In the genomic region with DNA sequence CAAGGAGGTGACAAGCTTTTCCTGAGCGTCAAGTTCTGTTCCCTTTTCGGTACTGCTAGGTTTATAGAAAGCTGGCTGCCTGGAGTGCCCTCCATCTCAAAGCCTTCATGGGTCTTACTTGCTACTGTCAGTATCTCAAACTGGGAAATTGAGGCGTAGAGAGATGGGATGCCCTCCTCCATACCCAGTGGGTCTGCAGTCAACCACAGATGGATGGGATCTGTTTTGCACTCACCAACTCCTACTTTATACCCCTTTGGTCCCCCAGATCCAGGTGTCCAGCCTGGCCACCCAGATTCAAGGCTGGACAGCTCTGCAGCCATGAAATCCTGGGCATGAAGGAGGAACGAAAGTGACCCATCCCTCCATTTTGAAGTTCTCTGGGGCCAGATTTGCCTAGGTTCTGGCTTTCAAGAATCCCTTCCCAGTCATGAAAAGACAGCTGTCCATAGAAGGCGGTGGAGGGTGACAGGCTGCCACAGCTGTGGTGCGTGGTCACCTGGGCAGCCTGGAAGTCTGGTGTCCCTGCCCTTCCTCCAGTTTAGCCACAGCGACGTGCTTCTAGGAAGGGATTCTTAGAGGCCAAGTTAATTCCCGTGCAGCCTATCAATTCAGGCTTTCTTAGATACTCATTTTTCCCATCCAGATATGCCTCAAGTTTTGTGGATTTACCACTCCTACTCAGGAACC, we compare ENCODE assay signal across 8 cellular contexts.
DNase-seq lines count a peak whose midpoint lies in the region; ATAC-seq, FAIRE-seq and TF ChIP-seq lines count a peak whose summit lies in the region.
"Not testable (repeated sequence)": the region's sequence is repeated elsewhere in the genome, so short reads cannot be mapped to it uniquely, and the experiment has no call there.

No MANE protein-coding gene starts in this region.

- not testable (repeated sequence) for H3K4ac ChIP-seq in neuronal stem cell (ENCODE audit: low read length)

- H3K4me2 ChIP-seq in DOHH2 (ENCODE audit: low read length) = peak overlapping the region; percentile 83
- peak overlapping the region; percentile 73 for H3K4me2 ChIP-seq in HepG2 (ENCODE audit: low read depth, low read length)
- peak overlapping the region; percentile 40 for H3K4me2 ChIP-seq in neuronal stem cell (ENCODE audit: insufficient read depth, low read length, poor library complexity, severe bottlenecking)

- H3K36me3 Mint-ChIP-seq in activated B cell treated with CpG ODN at 0.5 μM for 24 hours (ENCODE audit: low read depth) = not testable (repeated sequence)

- not testable (repeated sequence) for H2BK5ac ChIP-seq in neuronal stem cell (ENCODE audit: low read length)

- TF ChIP-seq CTCF in AG04449 (IDR thresholded peaks at IDR 0.05; ENCODE audit: insufficient read depth, low read length, missing control alignments); DOHH2 (IDR thresholded peaks at IDR 0.05; ENCODE audit: low read depth, low read length, poor library complexity, severe bottlenecking); activated B cell treated with CpG ODN at 0.5 μM for 24 hours (IDR thresholded peaks at IDR 0.05); HepG2 (CRISPR knock-in tag; IDR thresholded peaks at IDR 0.05): not testable (repeated sequence)

- H2BK120ac ChIP-seq in neuronal stem cell (ENCODE audit: low read depth, low read length) = not testable (repeated sequence)

- H3K14ac ChIP-seq in neuronal stem cell (ENCODE audit: low read length) = peak overlapping the region; percentile 56

- H3K9me3 Mint-ChIP-seq in activated B cell treated with CpG ODN at 0.5 μM for 24 hours = not testable (repeated sequence)

- whole genome bisulfite sequencing in HepG2 (ENCODE audit: low lambda C conversion rate) = 27% methylated on average over 8 of the region's 9 CpGs
- no CpG with 5 or more reads among the region's 9 CpGs for WGBS in neuronal stem cell (ENCODE audit: extremely low coverage in 2 of 2, insufficient read length in 2 of 2, insufficient replicate concordance in 1 of 2), 2 donors

- not testable (repeated sequence) for H3K23ac ChIP-seq in neuronal stem cell (ENCODE audit: low read depth, low read length, poor library complexity)

- in situ Hi-C loops in KBM-7 (cut with MboI; ENCODE audit: low pct_unique_long_range_greater_than_20kb, low sequenced_read_pairs); HepG2 (cut with HindIII; ENCODE audit: extremely low pct_ligation_motif_present, low pct_unique_long_range_greater_than_20kb): not testable (repeated sequence)

- peaks cover 33% of the 10 kb centered on the region for H3K4me1 ChIP-seq in DOHH2 (ENCODE audit: control insufficient read depth, low read length)
- H3K4me1 ChIP-seq in HepG2 (ENCODE audit: insufficient read depth, low read length) = peaks cover 24% of the 10 kb centered on the region
- not testable (repeated sequence) for H3K4me1 ChIP-seq in neuronal stem cell (ENCODE audit: control insufficient read depth in 2 of 2, insufficient read depth in 1 of 2, low read depth in 1 of 2, low read length in 2 of 2)

- H3K79me1 ChIP-seq in neuronal stem cell (ENCODE audit: low read depth, low read length) = not testable (repeated sequence)

- POLR2A ChIA-PET in AG04449 (lab: Yijun Ruan, JAX); HepG2 (lab: Yijun Ruan, JAX): not testable (repeated sequence)
- POLR2A ChIA-PET in activated B cell treated with CpG ODN at 0.5 μM for 24 hours (lab: Charles Lee) = interaction anchor here (0.5 to 1.5 kb wide), 2 partner anchors 25 to 27 kb away, joined by 3 read pairs; no protein-coding TSS in a partner anchor

- TF ChIP-seq EP300 in HepG2 (IDR thresholded peaks at IDR 0.05; ENCODE audit: low read depth in 2 of 2, low read length in 2 of 2); HepG2 (CRISPR knock-in tag; IDR thresholded peaks at IDR 0.05; ENCODE audit: borderline replicate concordance): not testable (repeated sequence)

- peak overlapping the region; percentile 32 for H3K4me3 Mint-ChIP-seq in activated B cell treated with CpG ODN at 0.5 μM for 24 hours

- H2BK12ac ChIP-seq in neuronal stem cell (ENCODE audit: low read length) = peak overlapping the region; percentile 41

- H3F3A ChIP-seq in DOHH2 (ENCODE audit: control insufficient read depth, insufficient read depth) = not testable (repeated sequence)

- TF ChIP-seq RAD21 in HepG2 (CRISPR knock-in tag; IDR thresholded peaks at IDR 0.05) = not testable (repeated sequence)

- H3K18ac ChIP-seq in neuronal stem cell (ENCODE audit: low read length) = peak overlapping the region; percentile 48

- not testable (repeated sequence) for H3K9ac ChIP-seq in HepG2 (ENCODE audit: insufficient read depth, low read depth, low read length); neuronal stem cell (ENCODE audit: low read depth, low read length, poor library complexity)

- H4K8ac ChIP-seq in neuronal stem cell (ENCODE audit: low read depth, low read length) = not testable (repeated sequence)

- H3K36me3 ChIP-seq in DOHH2 (ENCODE audit: control insufficient read depth, low read length); HepG2 (replicated peaks in 1 of 2; ENCODE audit: control insufficient read depth in 1 of 2, insufficient read depth in 2 of 2, low read length in 2 of 2); neuronal stem cell (replicated peaks in 1 of 2; ENCODE audit: control insufficient read depth in 2 of 2, insufficient read depth in 2 of 2, low read length in 2 of 2): not testable (repeated sequence)

- intact Hi-C loops in activated B cell treated with CpG ODN at 0.5 μM for 24 hours (cut with micrococcal nuclease); HepG2 (cut with micrococcal nuclease; ENCODE audit: unreplicated experiment): not testable (repeated sequence)

- not testable (repeated sequence) for ATAC-seq in activated B cell treated with CpG ODN at 0.5 μM for 24 hours (ENCODE audit: low read depth); HepG2

- not testable (repeated sequence) for H3K27ac Mint-ChIP-seq in activated B cell treated with CpG ODN at 0.5 μM for 24 hours

- H2AFZ ChIP-seq in HepG2 (ENCODE audit: low read length) = not testable (repeated sequence)
- peak overlapping the region; percentile 92 for H2AFZ ChIP-seq in neuronal stem cell (ENCODE audit: low read length)

- H3K27me3 ChIP-seq in DOHH2 (ENCODE audit: control insufficient read depth, low read length); neuronal stem cell (ENCODE audit: control insufficient read depth in 3 of 3, insufficient read depth in 3 of 3, low read depth in 1 of 3, low read length in 3 of 3): not testable (repeated sequence)
- H3K27me3 ChIP-seq in HepG2 (ENCODE audit: control insufficient read depth in 1 of 2, insufficient read depth in 2 of 2, low read length in 2 of 2) = peaks cover 0 to 12% of the 10 kb centered on the region in 2 experiments; a peak in 2 of 5 replicates

- CTCF ChIA-PET in AG04449 (lab: Yijun Ruan, JAX); activated B cell treated with CpG ODN at 0.5 μM for 24 hours (lab: Charles Lee); HepG2 (lab: Yijun Ruan, JAX; ENCODE audit: low intra/inter-chr PET ratio, low total read pairs): not testable (repeated sequence)

- not testable (repeated sequence) for TF ChIP-seq POLR2A in HepG2 (IDR thresholded peaks at IDR 0.05; ENCODE audit: insufficient read depth in 1 of 2, low read depth in 2 of 2, low read length in 2 of 2)

- H4K20me1 ChIP-seq in DOHH2 (ENCODE audit: control insufficient read depth, insufficient read depth, low read depth, low read length); HepG2 (ENCODE audit: insufficient read depth, low read length): not testable (repeated sequence)

- H3K27ac ChIP-seq in DOHH2 (ENCODE audit: low read depth, low read length); HepG2 (ENCODE audit: extremely low read length, insufficient read depth, low read length); neuronal stem cell (replicated peaks; ENCODE audit: low read length): not testable (repeated sequence)

- H3K4me3 ChIP-seq in AG04449 (ENCODE audit: low read depth, low read length) (peak overlapping the region; percentile 73; the same call in 1 of the 2 replicates), DOHH2 (ENCODE audit: low read length) (peak overlapping the region; percentile 91), neuronal stem cell (ENCODE audit: low read length in 2 of 2) (peak overlapping the region in 1 of 2 donors; percentile 64)
- H3K4me3 ChIP-seq in HepG2 (replicated peaks in 1 of 3; ENCODE audit: insufficient read depth in 1 of 3, low read depth in 2 of 3, low read length in 3 of 3) = not testable (repeated sequence)

- FAIRE-seq in HepG2 (lab: Jason Lieb, UNC) = peak; percentile 53

- H4K91ac ChIP-seq in neuronal stem cell (ENCODE audit: low read depth, low read length, poor library complexity) = not testable (repeated sequence)

- H3K79me2 ChIP-seq in DOHH2 (ENCODE audit: control insufficient read depth, low read length) = peaks cover 24% of the 10 kb centered on the region
- not testable (repeated sequence) for H3K79me2 ChIP-seq in HepG2 (ENCODE audit: insufficient read depth, low read length)

- not testable (repeated sequence) for DNase-seq in AG04449 (ENCODE audit: low read depth, low spot score); activated B cell treated with CpG ODN at 0.5 μM for 24 hours; HepG2 (ENCODE audit: low spot score); neuronal stem cell (ENCODE audit: low spot score)
- DNase-seq in KBM-7 (peak; percentile 62), NOMO-1 treated with dmso at 0.1 percent for 144 hours (lab: John Stamatoyannopoulos, UW; ENCODE audit: unreplicated experiment) (peak; percentile 19), glomerular visceral epithelial cell (ENCODE audit: extremely low spot score) (peak; percentile 30)

- H3K4me1 Mint-ChIP-seq in activated B cell treated with CpG ODN at 0.5 μM for 24 hours = peaks cover 33% of the 10 kb centered on the region

- BruUV-seq in HepG2 (replicated peaks; lab: Mats Ljungman, UMichigan) = not testable (repeated sequence)

- not testable (repeated sequence) for H2BK15ac ChIP-seq in neuronal stem cell (ENCODE audit: low read length)

- H3K27me3 Mint-ChIP-seq in activated B cell treated with CpG ODN at 0.5 μM for 24 hours = peaks cover 24% of the 10 kb centered on the region

- not testable (repeated sequence) for H3K9me3 ChIP-seq in DOHH2 (ENCODE audit: control insufficient read depth, insufficient read depth, low read length); HepG2 (ENCODE audit: low read length); neuronal stem cell (replicated peaks in 1 of 2; ENCODE audit: control insufficient read depth in 2 of 2, insufficient read depth in 1 of 2, low read depth in 1 of 2, low read length in 2 of 2)

- peak overlapping the region; percentile 56 for H2AK5ac ChIP-seq in neuronal stem cell (ENCODE audit: low read depth, low read length)

- H3K9me2 ChIP-seq in DOHH2 (replicated peaks; ENCODE audit: control insufficient read depth, low read length) = not testable (repeated sequence)
